ENCODE assay signal across 9 cellular contexts in the genomic region with DNA sequence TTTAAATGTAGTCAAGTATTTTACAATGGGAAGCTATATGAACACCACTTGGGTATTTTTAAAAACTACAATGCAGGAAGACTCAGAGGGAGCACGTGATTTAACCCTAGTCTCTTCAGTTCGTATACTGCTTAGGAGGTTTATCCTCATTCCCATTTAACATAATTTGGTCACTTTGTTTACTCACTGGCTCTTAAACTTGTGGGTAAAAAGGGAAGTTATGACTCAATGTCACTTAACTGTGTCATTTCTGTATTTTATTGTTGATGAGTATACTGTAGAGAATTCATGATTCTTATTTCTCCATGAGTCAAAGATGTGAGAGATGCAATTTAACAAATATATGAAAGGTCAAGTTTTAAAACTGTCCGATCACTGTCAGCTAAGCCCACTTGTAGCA. TPM values are rescaled to one million over a fixed set of nuclear protein-coding genes. Genes with fewer than 3 reads are reported as not detected.
DNase-seq lines count a peak whose midpoint lies in the region; FAIRE-seq and TF ChIP-seq lines count a peak whose summit lies in the region.
"Had no signal": no experiment of that assay in that cellular context is flagged by ENCODE, and none has a peak within 500 bp of the region (broad histone marks: within the 10 kb centered on the region; RNA-seq: fewer than 3 reads in every experiment).

No MANE protein-coding gene starts in this region.

- H3K27ac ChIP-seq in breast epithelium (no peak overlapping the region), brain microvascular endothelial cell (no peak overlapping the region)

- H3K9me3 ChIP-seq in breast epithelium: no peaks in the 10 kb centered on the region

- H3K9me3 Mint-ChIP-seq in MCF 10A (ENCODE audit: unreplicated experiment): no peaks in the 10 kb centered on the region

- POLR2A ChIA-PET in MCF 10A (lab: Yijun Ruan, JAX): no interaction called here

- FAIRE-seq in urothelium cell line (lab: Jason Lieb, UNC): no peak

- in situ Hi-C loops in KBM-7 (cut with MboI; ENCODE audit: low pct_unique_long_range_greater_than_20kb, low sequenced_read_pairs): no loop called here
- in situ Hi-C loops in brain microvascular endothelial cell (cut with HindIII; ENCODE audit: low pct_ligation_motif_present, low sequenced_read_pairs): no loop called here
- in situ Hi-C loops in G401 (cut with HindIII; ENCODE audit: low sequenced_read_pairs): no loop called here

- no peak for TF ChIP-seq POLR2A in breast epithelium (IDR thresholded peaks at IDR 0.05)

- H3K27me3 Mint-ChIP-seq in MCF 10A (ENCODE audit: insufficient read depth, unreplicated experiment): no peaks in the 10 kb centered on the region

- H3K27ac Mint-ChIP-seq in MCF 10A (ENCODE audit: low read depth, unreplicated experiment): no peak overlapping the region

- H3K4me1 Mint-ChIP-seq in MCF 10A (ENCODE audit: insufficient read depth, unreplicated experiment): peaks cover 6% of the 10 kb centered on the region

- TF ChIP-seq CTCF in MCF 10A (IDR thresholded peaks at IDR 0.05; ENCODE audit: unreplicated experiment) (no peak), breast epithelium (IDR thresholded peaks at IDR 0.05) (no peak), brain microvascular endothelial cell (IDR thresholded peaks at IDR 0.05; ENCODE audit: low read depth, low read length, missing control alignments) (no peak)

- H3K36me3 Mint-ChIP-seq in MCF 10A (ENCODE audit: insufficient read depth, unreplicated experiment): peaks cover 54% of the 10 kb centered on the region

- intact Hi-C loops in MCF 10A (cut with micrococcal nuclease) (no loop called here), breast epithelium (cut with DNase I; ENCODE audit: low total_unique reads) (no loop called here)

- no peaks in the 10 kb centered on the region for H3K36me3 ChIP-seq in breast epithelium
- peaks cover 5% of the 10 kb centered on the region for H3K36me3 ChIP-seq in brain microvascular endothelial cell (replicated peaks)

- no peaks in the 10 kb centered on the region for H3K27me3 ChIP-seq in breast epithelium
- H3K27me3 ChIP-seq in brain microvascular endothelial cell (replicated peaks): no peaks in the 10 kb centered on the region

- no peaks in the 10 kb centered on the region for H3K4me1 ChIP-seq in breast epithelium

- BruUV-seq in MCF 10A (replicated peaks; lab: Mats Ljungman, UMichigan): no TSS peak

- CTCF ChIA-PET in MCF 10A (lab: Yijun Ruan, JAX): interaction anchor here (0.6 to 1.4 kb wide), 3 partner anchors 182 to 244 kb away, joined by 3 to 4 read pairs (median 3); no protein-coding TSS in a partner anchor

- DNase-seq in MCF 10A (ENCODE audit: unreplicated experiment) (peak; percentile 35), breast epithelium (ENCODE audit: low spot score in 2 of 2) (no peak), KBM-7 (peak; percentile 36), dermis microvascular lymphatic vessel endothelial cell (ENCODE audit: low read depth in 2 of 2) (peak; percentile 18 to 75), urothelium cell line (ENCODE audit: low spot score) (peak; percentile 51), brain microvascular endothelial cell (no peak), G401 (ENCODE audit: low spot score) (no peak), NCI-H2227 treated with DMSO at 0.1 percent for 48 hours (lab: John Stamatoyannopoulos, UW) (no peak)
- DNase-seq: DMS79 treated with DMSO at 0.1 percent for 48 hours had no signal

- no peak overlapping the region for H3K4me3 Mint-ChIP-seq in MCF 10A (ENCODE audit: unreplicated experiment)

- H3K4me3 ChIP-seq in breast epithelium: no peak overlapping the region
- H3K4me3 ChIP-seq in brain microvascular endothelial cell (ENCODE audit: low read depth, low read length): no peak overlapping the region

RNA-seq across cellular contexts. Expression of a gene that starts 48.2 kb away (rescaled TPM):
- total RNA-seq in MCF 10A (2022) (3.7 and 5.0 TPM in 2 replicates), breast epithelium (100 to 1,000 TPM in 1 of 3 donors, 10 to 100 TPM in 2; 47.6 to 111 (median 62.6) TPM), dermis microvascular lymphatic vessel endothelial cell (36.7 and 42.1 TPM in 2 replicates)
- 20.2 and 25.2 TPM in 2 replicates for total RNA-seq in G401 (2014; rRNA removed; shearing (Covaris generic))

Comparison
In these comparisons a context has a peak if more than half of its experiments do, and no peak if none do; other contexts are left out.
1. DNase-seq: peak in MCF 10A (single experiment), KBM-7 (single experiment), dermis microvascular lymphatic vessel endothelial cell (2 of 2) and urothelium cell line (single experiment); none in breast epithelium (0 of 2), brain microvascular endothelial cell (single experiment), G401 (single experiment) and NCI-H2227 treated with DMSO at 0.1 percent for 48 hours (single experiment).